ENCODE assay signal across 8 cellular contexts in the genomic region with DNA sequence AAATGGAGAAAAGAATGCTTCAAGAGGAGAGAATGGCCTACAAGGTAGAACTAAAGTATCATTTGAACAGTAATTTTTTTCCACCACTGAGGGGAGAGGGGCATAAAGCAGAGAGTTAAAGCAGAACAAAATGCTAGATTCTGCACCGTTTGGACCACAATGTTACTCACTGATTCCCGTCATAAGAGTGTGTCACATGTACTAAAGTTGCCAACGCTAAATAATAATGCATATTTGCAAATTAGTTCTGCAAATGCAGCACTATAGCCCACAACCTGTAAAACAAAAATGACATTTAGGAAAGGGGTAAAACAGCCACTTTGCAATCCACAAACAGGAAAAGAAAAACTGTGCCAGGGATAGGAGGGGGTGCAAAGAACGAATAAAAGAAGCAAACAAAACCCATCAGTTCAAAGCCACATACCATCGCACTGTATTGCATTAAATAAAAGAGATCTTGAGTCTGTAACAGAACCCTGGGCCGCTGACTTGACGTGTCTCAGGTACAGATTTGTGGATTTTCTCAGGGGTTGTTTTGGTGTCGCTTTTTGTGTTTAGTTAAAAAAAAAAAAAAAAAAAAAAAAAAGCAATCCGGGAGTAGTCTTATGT. TPM values are rescaled to one million over a fixed set of nuclear protein-coding genes. Genes with fewer than 3 reads are reported as not detected.
DNase-seq lines count a peak whose midpoint lies in the region; ATAC-seq and TF ChIP-seq lines count a peak whose summit lies in the region.

No MANE protein-coding gene starts in this region.

- TF ChIP-seq CTCF in omental fat pad (IDR thresholded peaks at IDR 0.05) = no peak

- H3K4me3 ChIP-seq in effector memory CD4-positive, alpha-beta T cell (ENCODE audit: insufficient read depth, low read depth, low read length, poor library complexity, severe bottlenecking) = peak overlapping the region; percentile 71

- H3K9me3 ChIP-seq in effector memory CD4-positive, alpha-beta T cell (ENCODE audit: control insufficient read depth, low read length) = no peaks in the 10 kb centered on the region

- peaks cover 8% of the 10 kb centered on the region for H3K4me1 ChIP-seq in effector memory CD4-positive, alpha-beta T cell (ENCODE audit: control insufficient read depth, insufficient read depth, low read length, poor library complexity, severe bottlenecking)

- DNase-seq in G401 (ENCODE audit: low spot score) = peak; percentile 58
- peak; percentile 73 for DNase-seq in NCI-H748 treated with DMSO at 0.1 percent for 48 hours (lab: John Stamatoyannopoulos, UW)
- no peak for DNase-seq in effector memory CD4-positive, alpha-beta T cell
- DNase-seq in omental fat pad (ENCODE audit: low spot score) = no peak
- no peak for DNase-seq in C1 segment of cervical spinal cord (lab: John Stamatoyannopoulos, UW)
- DNase-seq in stimulated activated CD4-positive, alpha-beta T cell treated with anti-CD3 and anti-CD28 coated beads, Interleukin-4, amount 100 ng/mL, for 4 hours = no peak

- no peaks in the 10 kb centered on the region for H3K36me3 ChIP-seq in effector memory CD4-positive, alpha-beta T cell (ENCODE audit: control insufficient read depth, insufficient read depth, low read length)

- no peaks in the 10 kb centered on the region for H3K27me3 ChIP-seq in effector memory CD4-positive, alpha-beta T cell (replicated peaks; ENCODE audit: control insufficient read depth, insufficient read depth, low read length, poor library complexity, severe bottlenecking)

- no peak overlapping the region for H3K27ac ChIP-seq in effector memory CD4-positive, alpha-beta T cell (ENCODE audit: insufficient read depth, low read length, poor library complexity, severe bottlenecking)

- peak; percentile 19 for ATAC-seq in omental fat pad (ENCODE audit: low FRiP score)
- no peak for ATAC-seq in HG03520 (IDR thresholded peaks at IDR 0.05; ENCODE audit: unreplicated experiment)
- ATAC-seq in HG02981 (IDR thresholded peaks at IDR 0.05; ENCODE audit: unreplicated experiment) = no peak

- in situ Hi-C loops in G401 (cut with HindIII; ENCODE audit: low sequenced_read_pairs) = no loop called here

RNA-seq across cellular contexts. Expression of gene NFIB, which starts 7.7 kb away (rescaled TPM):
- total RNA-seq in G401 (2014; rRNA removed; shearing (Covaris generic)) = not detected in 2 replicates
- total RNA-seq in omental fat pad = 100 to 1,000 TPM in 3 of 4 donors, 10 to 100 TPM in 1; 55.1 to 265 (median 106) TPM

Comparison
In these comparisons a context has a peak if more than half of its experiments do, and no peak if none do; other contexts are left out.
1. DNase-seq: peak in G401 (single experiment) and NCI-H748 treated with DMSO at 0.1 percent for 48 hours (single experiment); none in effector memory CD4-positive, alpha-beta T cell (0 of 3), omental fat pad (single experiment), C1 segment of cervical spinal cord (0 of 14) and stimulated activated CD4-positive, alpha-beta T cell treated with anti-CD3 and anti-CD28 coated beads, Interleukin-4, amount 100 ng/mL, for 4 hours (0 of 2).
2. RNA of gene NFIB, which starts 7.7 kb away (total RNA-seq): 55.1 to 265 TPM in omental fat pad; not detected in G401; every median in the first group is over 10 times any median in the second.